ENCODE assay signal across 1 cellular context in genomic region chr5:177489119-177489716, GRCh38.
TF ChIP-seq lines count a peak whose summit lies in the region.

No MANE protein-coding gene starts in this region.

TF ChIP-seq in HCT116, 20 proteins besides CTCF, POLR2A, EP300 and RAD21:
- TF ChIP-seq SRF (IDR thresholded peaks at IDR 0.05; ENCODE audit: low read depth) (no peak), EZH2 (IDR thresholded peaks at IDR 0.05) (no peak), EGR1 (IDR thresholded peaks at IDR 0.05; ENCODE audit: low read depth) (no peak), MAX (IDR thresholded peaks at IDR 0.05) (no peak), FOSL1 (IDR thresholded peaks at IDR 0.05; ENCODE audit: low read depth) (no peak), ELF1 (IDR thresholded peaks at IDR 0.05; ENCODE audit: borderline replicate concordance, low read depth) (no peak), SP1 (IDR thresholded peaks at IDR 0.05; ENCODE audit: low read depth) (no peak), CBX3 (IDR thresholded peaks at IDR 0.05; ENCODE audit: low read depth) (no peak), TCF7L2 (IDR thresholded peaks at IDR 0.05; ENCODE audit: borderline replicate concordance, extremely low read depth, insufficient read depth, insufficient read length) (no peak), ZFX (IDR thresholded peaks at IDR 0.05) (no peak), CEBPB (IDR thresholded peaks at IDR 0.05; ENCODE audit: low read depth) (no peak), POLR2AphosphoS5 (IDR thresholded peaks at IDR 0.05; ENCODE audit: low read depth, low read length) (no peak), JUND (IDR thresholded peaks at IDR 0.05) (no peak), ZNF274 (IDR thresholded peaks at IDR 0.05; ENCODE audit: low read depth, low read length) (no peak), YY1 (IDR thresholded peaks at IDR 0.05; ENCODE audit: extremely low read depth, insufficient replicate concordance, low read depth, low read length) (no peak), EZH2phosphoT487 (IDR thresholded peaks at IDR 0.05; ENCODE audit: borderline replicate concordance) (no peak), ZBTB33 (IDR thresholded peaks at IDR 0.05; ENCODE audit: extremely low read depth, insufficient replicate concordance, low read length) (no peak)
